1 cellular context compared by ENCODE assay signal in the genomic region with DNA sequence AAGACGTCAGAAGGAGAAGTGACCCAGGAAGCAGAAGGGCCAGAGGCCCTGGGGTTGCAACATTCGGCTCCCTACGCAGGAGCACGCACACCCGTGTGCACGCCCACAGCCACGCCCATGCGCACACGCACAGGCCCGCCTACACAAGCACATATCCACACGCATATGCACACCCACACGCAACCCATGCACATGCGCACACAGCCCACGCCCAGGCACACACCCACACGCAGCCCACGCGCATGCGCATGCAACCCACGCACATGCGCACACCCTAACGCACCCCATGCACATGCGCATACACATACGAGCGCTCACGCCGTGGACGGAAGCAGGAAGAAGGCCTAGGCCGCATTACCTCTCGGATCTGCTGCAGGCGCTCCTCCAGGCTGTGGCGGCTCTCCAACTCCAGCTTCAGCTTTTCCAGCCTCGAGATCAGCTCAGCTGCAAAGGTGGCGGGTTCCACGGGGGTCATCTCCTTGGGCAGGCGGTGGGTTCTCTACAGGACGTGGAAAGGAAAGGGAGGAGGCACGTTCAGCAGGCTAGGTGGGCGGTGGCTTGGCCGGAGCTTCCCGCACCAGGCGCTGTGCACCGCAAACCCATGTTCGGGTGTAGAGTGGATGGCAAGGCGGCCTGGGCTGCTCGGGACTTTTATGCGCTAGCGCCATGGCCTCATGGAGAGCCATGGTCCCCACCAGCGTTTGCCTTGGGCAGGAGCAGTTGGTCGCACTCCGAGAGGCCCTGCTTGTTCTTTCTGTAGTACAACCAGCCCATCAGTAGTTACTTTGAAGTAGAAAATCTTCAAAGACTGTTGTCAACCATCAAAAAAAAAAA.
TF ChIP-seq lines count a peak whose summit lies in the region.

No MANE protein-coding gene starts in this region.

TF ChIP-seq in K562, 482 proteins besides CTCF, POLR2A, EP300 and RAD21 (continued from another document and continues in another):
- no peak for TF ChIP-seq ZFX (CRISPR knock-in tag; IDR thresholded peaks at IDR 0.05)
- TF ChIP-seq, protein P1, sequence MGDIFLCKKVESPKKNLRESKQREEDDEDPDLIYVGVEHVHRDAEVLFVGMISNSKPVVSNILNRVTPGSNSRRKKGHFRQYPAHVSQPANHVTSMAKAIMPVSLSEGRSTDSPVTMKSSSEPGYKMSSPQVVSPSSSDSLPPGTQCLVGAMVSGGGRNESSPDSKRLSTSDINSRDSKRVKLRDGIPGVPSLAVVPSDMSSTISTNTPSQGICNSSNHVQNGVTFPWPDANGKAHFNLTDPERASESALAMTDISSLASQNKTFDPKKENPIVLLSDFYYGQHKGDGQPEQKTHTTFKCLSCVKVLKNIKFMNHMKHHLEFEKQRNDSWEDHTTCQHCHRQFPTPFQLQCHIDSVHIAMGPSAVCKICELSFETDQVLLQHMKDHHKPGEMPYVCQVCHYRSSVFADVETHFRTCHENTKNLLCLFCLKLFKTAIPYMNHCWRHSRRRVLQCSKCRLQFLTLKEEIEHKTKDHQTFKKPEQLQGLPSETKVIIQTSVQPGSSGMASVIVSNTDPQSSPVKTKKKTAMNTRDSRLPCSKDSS (IDR thresholded peaks at IDR 0.05; ENCODE audit: low read depth, partially characterized antibody), result no peak
- TF ChIP-seq FOXJ2 (tag; IDR thresholded peaks at IDR 0.05), result no peak
- TF ChIP-seq, protein P2, sequence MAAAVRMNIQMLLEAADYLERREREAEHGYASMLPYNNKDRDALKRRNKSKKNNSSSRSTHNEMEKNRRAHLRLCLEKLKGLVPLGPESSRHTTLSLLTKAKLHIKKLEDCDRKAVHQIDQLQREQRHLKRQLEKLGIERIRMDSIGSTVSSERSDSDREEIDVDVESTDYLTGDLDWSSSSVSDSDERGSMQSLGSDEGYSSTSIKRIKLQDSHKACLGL (CRISPR knock-in tag; IDR thresholded peaks at IDR 0.05; ENCODE audit: borderline replicate concordance, poor library complexity, severe bottlenecking), result peak; percentile 32
- no peak for TF ChIP-seq MEF2A (IDR thresholded peaks at IDR 0.05; ENCODE audit: control insufficient read depth, low read depth, low read length)
- TF ChIP-seq NRF1 (conservative IDR thresholded peaks at IDR 0.05 in 1 of 2, IDR thresholded peaks at IDR 0.05 in 1 of 2), result peak; percentile 98 to 99
- TF ChIP-seq, protein P3, sequence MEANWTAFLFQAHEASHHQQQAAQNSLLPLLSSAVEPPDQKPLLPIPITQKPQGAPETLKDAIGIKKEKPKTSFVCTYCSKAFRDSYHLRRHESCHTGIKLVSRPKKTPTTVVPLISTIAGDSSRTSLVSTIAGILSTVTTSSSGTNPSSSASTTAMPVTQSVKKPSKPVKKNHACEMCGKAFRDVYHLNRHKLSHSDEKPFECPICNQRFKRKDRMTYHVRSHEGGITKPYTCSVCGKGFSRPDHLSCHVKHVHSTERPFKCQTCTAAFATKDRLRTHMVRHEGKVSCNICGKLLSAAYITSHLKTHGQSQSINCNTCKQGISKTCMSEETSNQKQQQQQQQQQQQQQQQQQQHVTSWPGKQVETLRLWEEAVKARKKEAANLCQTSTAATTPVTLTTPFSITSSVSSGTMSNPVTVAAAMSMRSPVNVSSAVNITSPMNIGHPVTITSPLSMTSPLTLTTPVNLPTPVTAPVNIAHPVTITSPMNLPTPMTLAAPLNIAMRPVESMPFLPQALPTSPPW (CRISPR knock-in tag; IDR thresholded peaks at IDR 0.05), result 0 out of 2 replicates have a peak, but pooled peaks have one; percentile 16
- TF ChIP-seq DPF2 (IDR thresholded peaks at IDR 0.05), result no peak
- TF ChIP-seq TRIM24 (IDR thresholded peaks at IDR 0.05), result no peak
- TF ChIP-seq, protein P4, sequence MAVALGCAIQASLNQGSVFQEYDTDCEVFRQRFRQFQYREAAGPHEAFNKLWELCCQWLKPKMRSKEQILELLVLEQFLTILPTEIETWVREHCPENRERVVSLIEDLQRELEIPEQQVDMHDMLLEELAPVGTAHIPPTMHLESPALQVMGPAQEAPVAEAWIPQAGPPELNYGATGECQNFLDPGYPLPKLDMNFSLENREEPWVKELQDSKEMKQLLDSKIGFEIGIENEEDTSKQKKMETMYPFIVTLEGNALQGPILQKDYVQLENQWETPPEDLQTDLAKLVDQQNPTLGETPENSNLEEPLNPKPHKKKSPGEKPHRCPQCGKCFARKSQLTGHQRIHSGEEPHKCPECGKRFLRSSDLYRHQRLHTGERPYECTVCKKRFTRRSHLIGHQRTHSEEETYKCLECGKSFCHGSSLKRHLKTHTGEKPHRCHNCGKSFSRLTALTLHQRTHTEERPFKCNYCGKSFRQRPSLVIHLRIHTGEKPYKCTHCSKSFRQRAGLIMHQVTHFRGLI (CRISPR knock-in tag; IDR thresholded peaks at IDR 0.05), result no peak
- TF ChIP-seq PTRF (tag; IDR thresholded peaks at IDR 0.05), result no peak
- no peak for TF ChIP-seq ZNF175 (CRISPR knock-in tag; IDR thresholded peaks at IDR 0.05; ENCODE audit: low read depth)
- no peak for TF ChIP-seq ZNF217 (CRISPR knock-in tag; IDR thresholded peaks at IDR 0.05)
- TF ChIP-seq GATAD2A (IDR thresholded peaks at IDR 0.05), result no peak
- no peak for TF ChIP-seq ZNF133 (CRISPR knock-in tag; IDR thresholded peaks at IDR 0.05)
- TF ChIP-seq NCOR1 (IDR thresholded peaks at IDR 0.05), result peak; percentile 64
- no peak for TF ChIP-seq MYBL2 (IDR thresholded peaks at IDR 0.05; ENCODE audit: low read depth)
- TF ChIP-seq MYBL2 (CRISPR knock-in tag; IDR thresholded peaks at IDR 0.05; ENCODE audit: borderline replicate concordance), result no peak
- no peak for TF ChIP-seq MED1 (CRISPR knock-in tag; IDR thresholded peaks at IDR 0.05; ENCODE audit: borderline replicate concordance)
- TF ChIP-seq, protein P5, sequence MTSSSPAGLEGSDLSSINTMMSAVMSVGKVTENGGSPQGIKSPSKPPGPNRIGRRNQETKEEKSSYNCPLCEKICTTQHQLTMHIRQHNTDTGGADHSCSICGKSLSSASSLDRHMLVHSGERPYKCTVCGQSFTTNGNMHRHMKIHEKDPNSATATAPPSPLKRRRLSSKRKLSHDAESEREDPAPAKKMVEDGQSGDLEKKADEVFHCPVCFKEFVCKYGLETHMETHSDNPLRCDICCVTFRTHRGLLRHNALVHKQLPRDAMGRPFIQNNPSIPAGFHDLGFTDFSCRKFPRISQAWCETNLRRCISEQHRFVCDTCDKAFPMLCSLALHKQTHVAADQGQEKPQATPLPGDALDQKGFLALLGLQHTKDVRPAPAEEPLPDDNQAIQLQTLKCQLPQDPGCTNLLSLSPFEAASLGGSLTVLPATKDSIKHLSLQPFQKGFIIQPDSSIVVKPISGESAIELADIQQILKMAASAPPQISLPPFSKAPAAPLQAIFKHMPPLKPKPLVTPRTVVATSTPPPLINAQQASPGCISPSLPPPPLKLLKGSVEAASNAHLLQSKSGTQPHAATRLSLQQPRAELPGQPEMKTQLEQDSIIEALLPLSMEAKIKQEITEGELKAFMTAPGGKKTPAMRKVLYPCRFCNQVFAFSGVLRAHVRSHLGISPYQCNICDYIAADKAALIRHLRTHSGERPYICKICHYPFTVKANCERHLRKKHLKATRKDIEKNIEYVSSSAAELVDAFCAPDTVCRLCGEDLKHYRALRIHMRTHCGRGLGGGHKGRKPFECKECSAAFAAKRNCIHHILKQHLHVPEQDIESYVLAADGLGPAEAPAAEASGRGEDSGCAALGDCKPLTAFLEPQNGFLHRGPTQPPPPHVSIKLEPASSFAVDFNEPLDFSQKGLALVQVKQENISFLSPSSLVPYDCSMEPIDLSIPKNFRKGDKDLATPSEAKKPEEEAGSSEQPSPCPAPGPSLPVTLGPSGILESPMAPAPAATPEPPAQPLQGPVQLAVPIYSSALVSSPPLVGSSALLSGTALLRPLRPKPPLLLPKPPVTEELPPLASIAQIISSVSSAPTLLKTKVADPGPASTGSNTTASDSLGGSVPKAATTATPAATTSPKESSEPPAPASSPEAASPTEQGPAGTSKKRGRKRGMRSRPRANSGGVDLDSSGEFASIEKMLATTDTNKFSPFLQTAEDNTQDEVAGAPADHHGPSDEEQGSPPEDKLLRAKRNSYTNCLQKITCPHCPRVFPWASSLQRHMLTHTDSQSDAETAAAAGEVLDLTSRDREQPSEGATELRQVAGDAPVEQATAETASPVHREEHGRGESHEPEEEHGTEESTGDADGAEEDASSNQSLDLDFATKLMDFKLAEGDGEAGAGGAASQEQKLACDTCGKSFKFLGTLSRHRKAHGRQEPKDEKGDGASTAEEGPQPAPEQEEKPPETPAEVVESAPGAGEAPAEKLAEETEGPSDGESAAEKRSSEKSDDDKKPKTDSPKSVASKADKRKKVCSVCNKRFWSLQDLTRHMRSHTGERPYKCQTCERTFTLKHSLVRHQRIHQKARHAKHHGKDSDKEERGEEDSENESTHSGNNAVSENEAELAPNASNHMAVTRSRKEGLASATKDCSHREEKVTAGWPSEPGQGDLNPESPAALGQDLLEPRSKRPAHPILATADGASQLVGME (CRISPR knock-in tag; IDR thresholded peaks at IDR 0.05), result no peak
- no peak for TF ChIP-seq HDAC6 (IDR thresholded peaks at IDR 0.05; ENCODE audit: low read depth, low read length)
- peak; percentile 80 for TF ChIP-seq PHF20 (IDR thresholded peaks at IDR 0.05; ENCODE audit: partially characterized antibody)
- no peak for TF ChIP-seq YBX1 (IDR thresholded peaks at IDR 0.05)
- TF ChIP-seq ZNF3 (CRISPR knock-in tag; IDR thresholded peaks at IDR 0.05), result no peak
- no peak for TF ChIP-seq IRF2 (CRISPR knock-in tag; IDR thresholded peaks at IDR 0.05)
- no peak for TF ChIP-seq HSF4 (CRISPR knock-in tag; IDR thresholded peaks at IDR 0.05; ENCODE audit: borderline replicate concordance)
- no peak for TF ChIP-seq FOXK1 (CRISPR knock-in tag; IDR thresholded peaks at IDR 0.05; ENCODE audit: borderline replicate concordance)
- no peak for TF ChIP-seq MXI1 (IDR thresholded peaks at IDR 0.05; ENCODE audit: low read depth, low read length)
- no peak for TF ChIP-seq MBD2 (IDR thresholded peaks at IDR 0.05; ENCODE audit: borderline replicate concordance, low read depth)
- peak; percentile 99 for TF ChIP-seq ARID2 (IDR thresholded peaks at IDR 0.05)
- TF ChIP-seq, protein P6, sequence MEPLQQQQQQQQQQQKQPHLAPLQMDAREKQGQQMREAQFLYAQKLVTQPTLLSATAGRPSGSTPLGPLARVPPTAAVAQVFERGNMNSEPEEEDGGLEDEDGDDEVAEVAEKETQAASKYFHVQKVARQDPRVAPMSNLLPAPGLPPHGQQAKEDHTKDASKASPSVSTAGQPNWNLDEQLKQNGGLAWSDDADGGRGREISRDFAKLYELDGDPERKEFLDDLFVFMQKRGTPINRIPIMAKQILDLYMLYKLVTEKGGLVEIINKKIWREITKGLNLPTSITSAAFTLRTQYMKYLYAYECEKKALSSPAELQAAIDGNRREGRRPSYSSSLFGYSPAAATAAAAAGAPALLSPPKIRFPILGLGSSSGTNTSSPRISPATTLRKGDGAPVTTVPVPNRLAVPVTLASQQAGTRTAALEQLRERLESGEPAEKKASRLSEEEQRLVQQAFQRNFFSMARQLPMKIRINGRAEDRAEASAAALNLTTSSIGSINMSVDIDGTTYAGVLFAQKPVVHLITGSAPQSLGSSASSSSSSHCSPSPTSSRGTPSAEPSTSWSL (CRISPR knock-in tag; IDR thresholded peaks at IDR 0.05; ENCODE audit: borderline replicate concordance), result no peak
- TF ChIP-seq HDAC1 (IDR thresholded peaks at IDR 0.05), result peak in 1 of 2 experiments; percentile 70; a peak in 1 of 4 replicates
- TF ChIP-seq TSC22D4 (tag; IDR thresholded peaks at IDR 0.05), result no peak
- TF ChIP-seq SREBF2 (CRISPR knock-in tag; IDR thresholded peaks at IDR 0.05), result no peak
- no peak for TF ChIP-seq MCM2 (IDR thresholded peaks at IDR 0.05; ENCODE audit: low read depth)
- TF ChIP-seq, protein P7, sequence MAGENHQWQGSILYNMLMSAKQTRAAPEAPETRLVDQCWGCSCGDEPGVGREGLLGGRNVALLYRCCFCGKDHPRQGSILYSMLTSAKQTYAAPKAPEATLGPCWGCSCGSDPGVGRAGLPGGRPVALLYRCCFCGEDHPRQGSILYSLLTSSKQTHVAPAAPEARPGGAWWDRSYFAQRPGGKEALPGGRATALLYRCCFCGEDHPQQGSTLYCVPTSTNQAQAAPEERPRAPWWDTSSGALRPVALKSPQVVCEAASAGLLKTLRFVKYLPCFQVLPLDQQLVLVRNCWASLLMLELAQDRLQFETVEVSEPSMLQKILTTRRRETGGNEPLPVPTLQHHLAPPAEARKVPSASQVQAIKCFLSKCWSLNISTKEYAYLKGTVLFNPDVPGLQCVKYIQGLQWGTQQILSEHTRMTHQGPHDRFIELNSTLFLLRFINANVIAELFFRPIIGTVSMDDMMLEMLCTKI (IDR thresholded peaks at IDR 0.05; ENCODE audit: partially characterized antibody), result no peak
- TF ChIP-seq ZNF165 (CRISPR knock-in tag; IDR thresholded peaks at IDR 0.05; ENCODE audit: borderline replicate concordance), result no peak
- no peak for TF ChIP-seq SMARCC2 (IDR thresholded peaks at IDR 0.05; ENCODE audit: low read depth)
- TF ChIP-seq FOXA1 (IDR thresholded peaks at IDR 0.05; ENCODE audit: borderline replicate concordance), result no peak
- peak; percentile 72 for TF ChIP-seq MYC (IDR thresholded peaks at IDR 0.05; ENCODE audit: low read depth, low read length)
- no peak for TF ChIP-seq MYC (CRISPR knock-in tag; IDR thresholded peaks at IDR 0.05; ENCODE audit: borderline replicate concordance, low read depth)
- no peak for TF ChIP-seq NFATC3 (IDR thresholded peaks at IDR 0.05)
- TF ChIP-seq ATF7 (IDR thresholded peaks at IDR 0.05), result peak; percentile 76
- TF ChIP-seq, protein P8, sequence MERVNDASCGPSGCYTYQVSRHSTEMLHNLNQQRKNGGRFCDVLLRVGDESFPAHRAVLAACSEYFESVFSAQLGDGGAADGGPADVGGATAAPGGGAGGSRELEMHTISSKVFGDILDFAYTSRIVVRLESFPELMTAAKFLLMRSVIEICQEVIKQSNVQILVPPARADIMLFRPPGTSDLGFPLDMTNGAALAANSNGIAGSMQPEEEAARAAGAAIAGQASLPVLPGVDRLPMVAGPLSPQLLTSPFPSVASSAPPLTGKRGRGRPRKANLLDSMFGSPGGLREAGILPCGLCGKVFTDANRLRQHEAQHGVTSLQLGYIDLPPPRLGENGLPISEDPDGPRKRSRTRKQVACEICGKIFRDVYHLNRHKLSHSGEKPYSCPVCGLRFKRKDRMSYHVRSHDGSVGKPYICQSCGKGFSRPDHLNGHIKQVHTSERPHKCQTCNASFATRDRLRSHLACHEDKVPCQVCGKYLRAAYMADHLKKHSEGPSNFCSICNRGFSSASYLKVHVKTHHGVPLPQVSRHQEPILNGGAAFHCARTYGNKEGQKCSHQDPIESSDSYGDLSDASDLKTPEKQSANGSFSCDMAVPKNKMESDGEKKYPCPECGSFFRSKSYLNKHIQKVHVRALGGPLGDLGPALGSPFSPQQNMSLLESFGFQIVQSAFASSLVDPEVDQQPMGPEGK (CRISPR knock-in tag; IDR thresholded peaks at IDR 0.05; ENCODE audit: borderline replicate concordance), result no peak
- no peak for TF ChIP-seq ZNF778 (CRISPR knock-in tag; IDR thresholded peaks at IDR 0.05)
- TF ChIP-seq BACH1 (tag; IDR thresholded peaks at IDR 0.05), result no peak
- no peak for TF ChIP-seq ZNF764 (CRISPR knock-in tag; IDR thresholded peaks at IDR 0.05; ENCODE audit: low read depth)
- TF ChIP-seq FOXP1 (CRISPR knock-in tag; IDR thresholded peaks at IDR 0.05), result no peak
- TF ChIP-seq NONO (IDR thresholded peaks at IDR 0.05; ENCODE audit: low read depth in 2 of 2, low read length in 1 of 2), result no peak
- no peak for TF ChIP-seq GABPB2 (CRISPR knock-in tag; conservative IDR thresholded peaks at IDR 0.05)
- TF ChIP-seq ZNF239 (CRISPR knock-in tag; IDR thresholded peaks at IDR 0.05), result no peak
- TF ChIP-seq HMGN3 (IDR thresholded peaks at IDR 0.05; ENCODE audit: borderline replicate concordance, extremely low read depth, insufficient read length, low read depth, low read length), result peak; percentile 19
